In genomic region chr6:33428891-33429744, GRCh38 we compare ENCODE assay signal across 6 cellular contexts. TPM values are rescaled to one million over a fixed set of nuclear protein-coding genes. Genes with fewer than 3 reads are reported as not detected.
A peak's percentile ranks its signal among the peaks of the same experiment; 100 is the strongest.
DNase-seq lines count a peak whose midpoint lies in the region; ATAC-seq and TF ChIP-seq lines count a peak whose summit lies in the region.

No MANE protein-coding gene starts in this region.

- TF ChIP-seq CTCF in OCI-LY3 (IDR thresholded peaks at IDR 0.05; ENCODE audit: low read depth, low read length) (no peak), coronary artery (IDR thresholded peaks at IDR 0.05) (no peak), smooth muscle cell (IDR thresholded peaks at IDR 0.05; ENCODE audit: borderline replicate concordance, insufficient read depth, poor library complexity, severe bottlenecking) (no peak)

- WGBS in smooth muscle cell (ENCODE audit: low lambda C conversion rate) = 92% methylated on average over 4 of the region's 4 CpGs

- H3K27ac ChIP-seq in OCI-LY3 (ENCODE audit: low read length) = no peak overlapping the region
- peak overlapping the region; percentile 50 to 97 for H3K27ac ChIP-seq in coronary artery
- peak overlapping the region; percentile 22 for H3K27ac ChIP-seq in smooth muscle cell (ENCODE audit: low read depth)

- peak overlapping the region; percentile 92 for H3K4me2 ChIP-seq in OCI-LY3 (ENCODE audit: low read length)
- peak overlapping the region; percentile 86 for H3K4me2 ChIP-seq in smooth muscle cell

- H3K4me1 ChIP-seq in OCI-LY3 (ENCODE audit: low read length) (peaks cover 45% of the 10 kb centered on the region), smooth muscle cell (ENCODE audit: low read depth) (peaks cover 42% of the 10 kb centered on the region)

- no peaks in the 10 kb centered on the region for H4K20me1 ChIP-seq in OCI-LY3 (ENCODE audit: insufficient read depth, low read length)
- H4K20me1 ChIP-seq in smooth muscle cell (ENCODE audit: low read depth) = peaks cover 63% of the 10 kb centered on the region

- H3F3A ChIP-seq in smooth muscle cell (ENCODE audit: low read depth) = peaks cover 14% of the 10 kb centered on the region

- DNase-seq in coronary artery (ENCODE audit: low spot score) = no peak
- DNase-seq in smooth muscle cell (lab: John Stamatoyannopoulos, UW; ENCODE audit: unreplicated experiment) = no peak
- no peak for DNase-seq in NCI-H82 treated with DMSO at 0.1 percent for 48 hours (lab: John Stamatoyannopoulos, UW; ENCODE audit: unreplicated experiment)
- DNase-seq in SW480 (ENCODE audit: low spot score) = no peak

- H3K4me3 ChIP-seq in OCI-LY3 (ENCODE audit: low read length) = peak overlapping the region; percentile 82
- peak overlapping the region; percentile 80 for H3K4me3 ChIP-seq in coronary artery
- H3K4me3 ChIP-seq in smooth muscle cell = peak overlapping the region; percentile 57

- H3K9ac ChIP-seq in OCI-LY3 (ENCODE audit: low read length) (peak overlapping the region; percentile 56; the same call in 1 of the 2 replicates), smooth muscle cell (ENCODE audit: low read depth) (no peak overlapping the region)

- ATAC-seq in GM21717 (IDR thresholded peaks at IDR 0.05; ENCODE audit: unreplicated experiment) = no peak

- H2AFZ ChIP-seq in OCI-LY3 (ENCODE audit: low read depth, low read length) = no peak overlapping the region
- H2AFZ ChIP-seq in smooth muscle cell (ENCODE audit: low read depth) = no peak overlapping the region

- H3K27me3 ChIP-seq in OCI-LY3 (ENCODE audit: low read depth, low read length) = no peaks in the 10 kb centered on the region
- H3K27me3 ChIP-seq in smooth muscle cell (ENCODE audit: low read depth) = no peaks in the 10 kb centered on the region

- H3K36me3 ChIP-seq in OCI-LY3 (replicated peaks; ENCODE audit: low read depth, low read length) (no peaks in the 10 kb centered on the region), smooth muscle cell (ENCODE audit: low read depth) (no peaks in the 10 kb centered on the region)

- H3K79me2 ChIP-seq in OCI-LY3 (ENCODE audit: low read length) = no peaks in the 10 kb centered on the region
- H3K79me2 ChIP-seq in smooth muscle cell (ENCODE audit: low read depth) = peaks cover 28% of the 10 kb centered on the region

- no peaks in the 10 kb centered on the region for H3K9me3 ChIP-seq in OCI-LY3 (ENCODE audit: insufficient read depth, low read length)
- no peaks in the 10 kb centered on the region for H3K9me3 ChIP-seq in smooth muscle cell (replicated peaks; ENCODE audit: low read depth)

RNA-seq across cellular contexts. Expression of gene SYNGAP1, which starts 9.3 kb away (rescaled TPM):
- total RNA-seq in smooth muscle cell = 8.6 and 10.4 TPM in 2 replicates
- 1.9 and 7.9 TPM in 2 replicates for polyA plus RNA-seq in smooth muscle cell

RNA-seq across cellular contexts. Expression of gene CUTA, which starts 11.2 kb away (rescaled TPM):
- 126 and 173 TPM in 2 replicates for total RNA-seq in smooth muscle cell
- polyA plus RNA-seq in smooth muscle cell = 289 and 298 TPM in 2 replicates

RNA-seq across cellular contexts. Expression of gene PHF1, which starts 18.3 kb away (rescaled TPM):
- total RNA-seq in smooth muscle cell = 30.0 and 39.3 TPM in 2 replicates
- polyA plus RNA-seq in smooth muscle cell = 36.9 and 52.2 TPM in 2 replicates

RNA-seq across cellular contexts. Expression of gene ZBTB9, which starts 25.3 kb away (rescaled TPM):
- 7.5 and 11.6 TPM in 2 replicates for total RNA-seq in smooth muscle cell
- 6.2 and 10.9 TPM in 2 replicates for polyA plus RNA-seq in smooth muscle cell

RNA-seq across cellular contexts. Expression of gene KIFC1, which starts 37.5 kb away (rescaled TPM):
- 12.0 and 21.5 TPM in 2 replicates for total RNA-seq in smooth muscle cell
- 2.9 and 8.8 TPM in 2 replicates for polyA plus RNA-seq in smooth muscle cell
